Comparison of ENCODE assay signal across 8 cellular contexts in genomic region chr1:169485427-169486280, GRCh38. TPM values are rescaled to one million over a fixed set of nuclear protein-coding genes. Genes with fewer than 3 reads are reported as not detected.
DNase-seq lines count a peak whose midpoint lies in the region; ATAC-seq and TF ChIP-seq lines count a peak whose summit lies in the region.

SLC19A2 (minus strand) TSS chr1:169485944; CDS start chr1:169485766, 178 bp downstream.

- H3K27me3 ChIP-seq in GM06990 (replicated peaks; ENCODE audit: control insufficient read depth, insufficient read depth, low read length) (no peaks in the 10 kb centered on the region), gastroesophageal sphincter (no peaks in the 10 kb centered on the region), neutrophil (no peaks in the 10 kb centered on the region)

- H3K36me3 ChIP-seq in GM06990 (ENCODE audit: control insufficient read depth, insufficient read depth, low read length) (no peaks in the 10 kb centered on the region), gastroesophageal sphincter (no peaks in the 10 kb centered on the region), neutrophil (no peaks in the 10 kb centered on the region)

- H3K27ac ChIP-seq in gastroesophageal sphincter = peak within 1 kb of the TSS; percentile 94 to 100 (median 98)
- peak within 1 kb of the TSS; percentile 91 for H3K27ac ChIP-seq in neutrophil
- H3K27ac ChIP-seq in substantia nigra (ENCODE audit: low read depth, low read length, poor library complexity, severe bottlenecking) = peak within 1 kb of the TSS; percentile 84

- TF ChIP-seq EP300 in gastroesophageal sphincter (IDR thresholded peaks at IDR 0.05) = peak; percentile 93

- peaks cover 7 to 51% (median 13%) of the 10 kb centered on the region in 3 donors for H3K4me1 ChIP-seq in gastroesophageal sphincter
- peaks cover 31 to 34% of the 10 kb centered on the region in 2 experiments for H3K4me1 ChIP-seq in neutrophil (ENCODE audit: control insufficient read depth in 1 of 2, insufficient read depth in 1 of 2, low read depth in 1 of 2, low read length in 1 of 2)

- DNase-seq in GM06990 (ENCODE audit: extremely low read depth, insufficient read length) (peak; percentile 96), HFF-Myc (ENCODE audit: extremely low read depth, low read depth) (peak; percentile 97), MV-4-11 (lab: John Stamatoyannopoulos, UW) (peak; percentile 98), SK-MEL-5 (ENCODE audit: low read depth, low spot score) (peak; percentile 99), substantia nigra (lab: John Stamatoyannopoulos, UW) (peak; percentile 83 to 100 (median 99))
- peak; percentile 97 for DNase-seq in activated naive CD4-positive, alpha-beta T cell treated with anti-CD3 and anti-CD28 coated beads, Interleukin-2, amount 10 ng/mL, durations not matched to agents 7 days and 5 days

- H3K4me3 ChIP-seq in GM06990 (replicated peaks; ENCODE audit: low read depth, low read length) = peak within 1 kb of the TSS; percentile 86
- H3K4me3 ChIP-seq in HFF-Myc (replicated peaks; ENCODE audit: low read depth, low read length) = peak within 1 kb of the TSS; percentile 78
- H3K4me3 ChIP-seq in gastroesophageal sphincter = peak within 1 kb of the TSS; percentile 86 to 93
- peak within 1 kb of the TSS; percentile 74 to 90 for H3K4me3 ChIP-seq in neutrophil (ENCODE audit: low read depth in 1 of 2, low read length in 1 of 2)

- peaks cover 14% of the 10 kb centered on the region for H3K36me3 Mint-ChIP-seq in activated naive CD4-positive, alpha-beta T cell treated with anti-CD3 and anti-CD28 coated beads, Interleukin-2, amount 10 ng/mL, durations not matched to agents 7 days and 5 days

- H3K27me3 Mint-ChIP-seq in activated naive CD4-positive, alpha-beta T cell treated with anti-CD3 and anti-CD28 coated beads, Interleukin-2, amount 10 ng/mL, durations not matched to agents 7 days and 5 days = peaks cover 3% of the 10 kb centered on the region

- peaks cover 42% of the 10 kb centered on the region for H3K4me1 Mint-ChIP-seq in activated naive CD4-positive, alpha-beta T cell treated with anti-CD3 and anti-CD28 coated beads, Interleukin-2, amount 10 ng/mL, durations not matched to agents 7 days and 5 days

- peak within 1 kb of the TSS; percentile 87 for H3K27ac Mint-ChIP-seq in activated naive CD4-positive, alpha-beta T cell treated with anti-CD3 and anti-CD28 coated beads, Interleukin-2, amount 10 ng/mL, durations not matched to agents 7 days and 5 days

- peak within 1 kb of the TSS; percentile 91 for H3K4me3 Mint-ChIP-seq in activated naive CD4-positive, alpha-beta T cell treated with anti-CD3 and anti-CD28 coated beads, Interleukin-2, amount 10 ng/mL, durations not matched to agents 7 days and 5 days

- TF ChIP-seq CTCF in GM06990 (IDR thresholded peaks at IDR 0.05; ENCODE audit: insufficient read depth, low read length, poor library complexity, severe bottlenecking) (peak; percentile 33), HFF-Myc (IDR thresholded peaks at IDR 0.05; ENCODE audit: low read depth, low read length, missing control alignments) (no peak), gastroesophageal sphincter (IDR thresholded peaks at IDR 0.05) (peak in 3 of 4 experiments; percentile 21 to 50 (median 40)), neutrophil (IDR thresholded peaks at IDR 0.05) (peak; percentile 80)

- CTCF ChIA-PET in activated naive CD4-positive, alpha-beta T cell treated with anti-CD3 and anti-CD28 coated beads, Interleukin-2, amount 10 ng/mL, durations not matched to agents 7 days and 5 days (lab: Charles Lee) = interaction anchor here (0.8 to 1.2 kb wide), 2 partner anchors 61 to 226 kb away, joined by 3 read pairs; no protein-coding TSS in a partner anchor

- ATAC-seq in gastroesophageal sphincter = peak; percentile 96

- in situ Hi-C loops in SK-MEL-5 (cut with HindIII; ENCODE audit: low pct_unique_long_range_greater_than_20kb, low sequenced_read_pairs) = no loop called here

- no peaks in the 10 kb centered on the region for H3K9me3 ChIP-seq in gastroesophageal sphincter
- H3K9me3 ChIP-seq in neutrophil = no peaks in the 10 kb centered on the region

- TF ChIP-seq POLR2A in gastroesophageal sphincter (IDR thresholded peaks at IDR 0.05) = peak; percentile 95 to 97

- 0% methylated on average over 6 to 9 of the region's 86 CpGs for WGBS in gastroesophageal sphincter (ENCODE audit: low coverage in 1 of 2), 2 donors

- H3K9me3 Mint-ChIP-seq in activated naive CD4-positive, alpha-beta T cell treated with anti-CD3 and anti-CD28 coated beads, Interleukin-2, amount 10 ng/mL, durations not matched to agents 7 days and 5 days = no peaks in the 10 kb centered on the region

RNA-seq across cellular contexts. Expression of gene SLC19A2, which starts in this region (rescaled TPM):
- 151 and 163 TPM in 2 replicates for total RNA-seq in SK-MEL-5 (2014; rRNA removed; shearing (Covaris generic))
- polyA plus RNA-seq in SK-MEL-5 (2015; cell fraction: cytosol; rRNA removed) = 45.1 and 54.5 TPM in 2 replicates
- polyA plus RNA-seq in SK-MEL-5 (2015; cell fraction: nucleus; rRNA removed) = 98.6 and 134 TPM in 2 replicates
- 10 to 100 TPM; 17.6 to 47.7 (median 25.9) TPM for total RNA-seq in gastroesophageal sphincter

Comparison
In these comparisons a context has a peak if more than half of its experiments do, and no peak if none do; other contexts are left out.
1. Peak in every context shown above with its lines: DNase-seq, ATAC-seq, H3K4me3 ChIP-seq and H3K27ac ChIP-seq.